In the genomic region with DNA sequence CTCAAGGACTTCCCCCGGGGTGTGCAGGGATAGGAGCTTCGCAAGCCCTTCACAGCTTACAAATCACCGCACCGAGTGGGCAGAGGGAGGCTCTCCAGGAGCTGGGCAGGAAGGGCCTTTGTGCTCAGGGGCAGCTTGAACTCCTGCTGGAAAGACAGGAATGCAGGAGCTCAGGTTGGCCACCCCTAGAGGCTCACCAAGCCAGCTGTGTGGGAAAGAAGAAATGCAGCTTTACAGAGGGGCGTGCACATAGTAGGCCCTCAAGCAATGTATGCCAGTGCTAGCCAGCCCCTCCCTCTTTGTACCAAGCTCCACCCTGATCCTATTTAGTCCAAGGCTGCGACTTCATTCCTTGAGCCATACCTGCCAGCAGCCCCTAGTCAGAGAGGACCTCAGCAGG, we compare ENCODE assay signal across 36 cellular contexts. TPM values are rescaled to one million over a fixed set of nuclear protein-coding genes. Genes with fewer than 3 reads are reported as not detected.
"Had no signal": no experiment of that assay in that cellular context is flagged by ENCODE, and none has a peak within 500 bp of the region (broad histone marks: within the 10 kb centered on the region; RNA-seq: fewer than 3 reads in every experiment).

No MANE protein-coding gene starts in this region.

- H3K4me3 ChIP-seq: ascending aorta, breast epithelium, coronary artery, esophagus muscularis mucosa, gastroesophageal sphincter had no signal

- H3K36me3 ChIP-seq: ascending aorta, breast epithelium, esophagus muscularis mucosa, gastroesophageal sphincter, WERI-Rb-1 had no signal

- H3K27me3 ChIP-seq: ascending aorta, breast epithelium, esophagus muscularis mucosa, foreskin keratinocyte, gastroesophageal sphincter had no signal

- H3K27ac ChIP-seq: ascending aorta, esophagus muscularis mucosa, foreskin keratinocyte, gastroesophageal sphincter, WERI-Rb-1 had no signal

- DNase-seq: activated CD4-positive, alpha-beta memory T cell treated with anti-CD3 and anti-CD28 coated beads for 36 hours; activated CD4-positive, alpha-beta T cell treated with anti-CD3 and anti-CD28 coated beads for 36 hours; activated CD4-positive, alpha-beta T cell treated with anti-CD3 and anti-CD28 coated beads, Interleukin-2, amount 10 ng/mL, durations not matched to agents 24 days and 14 days; activated CD4-positive, CD25-positive, alpha-beta regulatory T cell; activated CD4-positive, CD25-positive, alpha-beta regulatory T cell treated with anti-CD3 and anti-CD28 coated beads, Interleukin-2, amount 50 U/mL, for 72 hours; activated CD8-positive, alpha-beta memory T cell treated with anti-CD3 and anti-CD28 coated beads, Interleukin-2, amount 10 ng/mL, durations not matched to agents 7 days and 5 days; activated CD8-positive, alpha-beta memory T cell treated with anti-CD3 and anti-CD28 coated beads, Interleukin-2, amount 50 U/mL, for 4 hours; activated CD8-positive, alpha-beta T cell treated with anti-CD3 and anti-CD28 coated beads, Interleukin-2, amount 10 ng/mL, durations not matched to agents 7 days and 5 days; activated naive CD4-positive, alpha-beta T cell treated with anti-CD3 and anti-CD28 coated beads, Interleukin-2, amount 10 ng/mL, durations not matched to agents 7 days and 5 days; activated naive CD8-positive, alpha-beta T cell treated with anti-CD3 and anti-CD28 coated beads, Interleukin-2, amount 10 ng/mL, durations not matched to agents 7 days and 5 days; activated T-cell treated with anti-CD3 and anti-CD28 coated beads, Interleukin-2, amount 50 U/mL, for 1 hour; activated T-cell treated with anti-CD3 and anti-CD28 coated beads, Interleukin-2, amount 50 U/mL, for 48 hours; dermis blood vessel endothelial cell; effector CD4-positive, alpha-beta T cell; effector memory CD8-positive, alpha-beta T cell; erythroblast; foreskin keratinocyte; T-helper 1 cell; T-helper 17 cell; T1000; WERI-Rb-1 had no signal

- ATAC-seq: activated CD4-positive, alpha-beta T cell treated with anti-CD3 and anti-CD28 coated beads for 36 hours; activated CD8-positive, alpha-beta memory T cell treated with anti-CD3 and anti-CD28 coated beads, Interleukin-2, amount 10 ng/mL, durations not matched to agents 7 days and 5 days; activated CD8-positive, alpha-beta T cell treated with anti-CD3 and anti-CD28 coated beads, Interleukin-2, amount 10 ng/mL, durations not matched to agents 7 days and 5 days; activated naive CD4-positive, alpha-beta T cell treated with anti-CD3 and anti-CD28 coated beads, Interleukin-2, amount 50 U/mL, for 72 hours; effector memory CD8-positive, alpha-beta T cell; foreskin keratinocyte; gastroesophageal sphincter; T-helper 17 cell had no signal

- H3K27me3 Mint-ChIP-seq: activated CD4-positive, alpha-beta T cell treated with anti-CD3 and anti-CD28 coated beads, Interleukin-2, amount 10 ng/mL, durations not matched to agents 24 days and 14 days; activated naive CD8-positive, alpha-beta T cell treated with anti-CD3 and anti-CD28 coated beads, Interleukin-2, amount 10 ng/mL, durations not matched to agents 7 days and 5 days; brain had no signal

- H3K27ac Mint-ChIP-seq: activated CD4-positive, alpha-beta memory T cell treated with anti-CD3 and anti-CD28 coated beads for 36 hours; activated CD4-positive, alpha-beta T cell treated with anti-CD3 and anti-CD28 coated beads for 36 hours; activated CD4-positive, alpha-beta T cell treated with anti-CD3 and anti-CD28 coated beads, Interleukin-2, amount 10 ng/mL, durations not matched to agents 24 days and 14 days; activated CD8-positive, alpha-beta memory T cell treated with anti-CD3 and anti-CD28 coated beads, Interleukin-2, amount 10 ng/mL, durations not matched to agents 7 days and 5 days; activated CD8-positive, alpha-beta T cell treated with anti-CD3 and anti-CD28 coated beads, Interleukin-2, amount 10 ng/mL, durations not matched to agents 7 days and 5 days; activated naive CD4-positive, alpha-beta T cell treated with anti-CD3 and anti-CD28 coated beads, Interleukin-2, amount 10 ng/mL, durations not matched to agents 7 days and 5 days; activated naive CD8-positive, alpha-beta T cell treated with anti-CD3 and anti-CD28 coated beads, Interleukin-2, amount 10 ng/mL, durations not matched to agents 7 days and 5 days; activated T-helper 1 cell treated with anti-CD3 and anti-CD28 coated beads, Interleukin-12 subunit alpha, Interleukin-12 subunit beta, Interleukin-2, Interleukin-4 antibody, amounts not matched to agents 30 ng/mL and 10 ng/mL and 1 ng/mL, durations not matched to agents 14 hours and 24 hours and 36 hours; activated T-helper 2 cell treated with anti-CD3 and anti-CD28 coated beads, Interferon-gamma antibody, Interleukin-2, Interleukin-4, amounts not matched to agents 10 μg/mL and 5 μg/mL and 100 μg/mL, durations not matched to agents 14 hours and 24 hours and 36 hours; effector memory CD8-positive, alpha-beta T cell; T-helper 17 cell; T-helper 2 cell treated with Interferon-gamma antibody and Interleukin-4, amounts not matched to agents 5 μg/mL and 100 μg/mL, for 36 hours had no signal

- H3K36me3 Mint-ChIP-seq: activated CD4-positive, alpha-beta memory T cell treated with anti-CD3 and anti-CD28 coated beads for 36 hours; activated naive CD4-positive, alpha-beta T cell treated with anti-CD3 and anti-CD28 coated beads, Interleukin-2, amount 10 ng/mL, durations not matched to agents 7 days and 5 days; activated naive CD8-positive, alpha-beta T cell treated with anti-CD3 and anti-CD28 coated beads, Interleukin-2, amount 10 ng/mL, durations not matched to agents 7 days and 5 days; brain had no signal

- H3K4me3 Mint-ChIP-seq: activated CD4-positive, alpha-beta memory T cell treated with anti-CD3 and anti-CD28 coated beads for 36 hours; activated CD4-positive, alpha-beta T cell treated with anti-CD3 and anti-CD28 coated beads for 36 hours; activated CD4-positive, alpha-beta T cell treated with anti-CD3 and anti-CD28 coated beads, Interleukin-2, amount 10 ng/mL, durations not matched to agents 24 days and 14 days; activated CD8-positive, alpha-beta memory T cell treated with anti-CD3 and anti-CD28 coated beads, Interleukin-2, amount 10 ng/mL, durations not matched to agents 7 days and 5 days; activated CD8-positive, alpha-beta T cell treated with anti-CD3 and anti-CD28 coated beads, Interleukin-2, amount 10 ng/mL, durations not matched to agents 7 days and 5 days; activated naive CD4-positive, alpha-beta T cell treated with anti-CD3 and anti-CD28 coated beads, Interleukin-2, amount 10 ng/mL, durations not matched to agents 7 days and 5 days; activated naive CD8-positive, alpha-beta T cell treated with anti-CD3 and anti-CD28 coated beads, Interleukin-2, amount 10 ng/mL, durations not matched to agents 7 days and 5 days; activated T-helper 1 cell treated with anti-CD3 and anti-CD28 coated beads, Interleukin-12 subunit alpha, Interleukin-12 subunit beta, Interleukin-2, Interleukin-4 antibody, amounts not matched to agents 30 ng/mL and 10 ng/mL and 1 ng/mL, durations not matched to agents 14 hours and 24 hours and 36 hours; brain; central memory CD8-positive, alpha-beta T cell; effector memory CD8-positive, alpha-beta T cell; T-helper 17 cell; T-helper 2 cell treated with Interferon-gamma antibody and Interleukin-4, amounts not matched to agents 5 μg/mL and 100 μg/mL, for 36 hours had no signal

- H3K9me3 Mint-ChIP-seq: activated CD4-positive, alpha-beta T cell treated with anti-CD3 and anti-CD28 coated beads, Interleukin-2, amount 10 ng/mL, durations not matched to agents 24 days and 14 days; effector memory CD8-positive, alpha-beta T cell had no signal

- H3K9me3 ChIP-seq: ascending aorta, esophagus muscularis mucosa, gastroesophageal sphincter had no signal

- H3K4me1 Mint-ChIP-seq: activated CD4-positive, alpha-beta T cell treated with anti-CD3 and anti-CD28 coated beads for 36 hours; activated CD4-positive, alpha-beta T cell treated with anti-CD3 and anti-CD28 coated beads, Interleukin-2, amount 10 ng/mL, durations not matched to agents 24 days and 14 days; activated CD8-positive, alpha-beta memory T cell treated with anti-CD3 and anti-CD28 coated beads, Interleukin-2, amount 10 ng/mL, durations not matched to agents 7 days and 5 days; activated naive CD4-positive, alpha-beta T cell treated with anti-CD3 and anti-CD28 coated beads, Interleukin-2, amount 10 ng/mL, durations not matched to agents 7 days and 5 days; activated naive CD8-positive, alpha-beta T cell treated with anti-CD3 and anti-CD28 coated beads, Interleukin-2, amount 10 ng/mL, durations not matched to agents 7 days and 5 days; central memory CD8-positive, alpha-beta T cell; T-helper 17 cell had no signal

RNA-seq across cellular contexts. Expression of a gene that starts 26.1 kb away (rescaled TPM):
- total RNA-seq: activated CD4-positive, alpha-beta memory T cell treated with anti-CD3 and anti-CD28 coated beads for 36 hours; activated CD4-positive, alpha-beta T cell treated with anti-CD3 and anti-CD28 coated beads for 36 hours; activated CD4-positive, alpha-beta T cell treated with anti-CD3 and anti-CD28 coated beads, Interleukin-2, amount 10 ng/mL, durations not matched to agents 24 days and 14 days; activated CD8-positive, alpha-beta memory T cell treated with anti-CD3 and anti-CD28 coated beads for 36 hours; activated CD8-positive, alpha-beta memory T cell treated with anti-CD3 and anti-CD28 coated beads, Interleukin-2, amount 10 ng/mL, durations not matched to agents 7 days and 5 days; activated CD8-positive, alpha-beta T cell treated with anti-CD3 and anti-CD28 coated beads, Interleukin-2, amount 10 ng/mL, durations not matched to agents 7 days and 5 days; activated naive CD4-positive, alpha-beta T cell treated with anti-CD3 and anti-CD28 coated beads, Interleukin-2, amount 50 U/mL, for 72 hours; activated naive CD8-positive, alpha-beta T cell treated with anti-CD3 and anti-CD28 coated beads, Interleukin-2, amount 10 ng/mL, durations not matched to agents 7 days and 5 days; activated T-helper 1 cell treated with anti-CD3 and anti-CD28 coated beads, Interleukin-12 subunit alpha, Interleukin-12 subunit beta, Interleukin-2, Interleukin-4 antibody, amounts not matched to agents 30 ng/mL and 10 ng/mL and 1 ng/mL, durations not matched to agents 14 hours and 24 hours and 36 hours; activated T-helper 2 cell treated with anti-CD3 and anti-CD28 coated beads, Interferon-gamma antibody, Interleukin-2, Interleukin-4, amounts not matched to agents 10 μg/mL and 5 μg/mL and 100 μg/mL, durations not matched to agents 14 hours and 24 hours and 36 hours; ascending aorta; breast epithelium; cardiac septum; cerebellum; dermis blood vessel endothelial cell; esophagus muscularis mucosa; foreskin keratinocyte; gastroesophageal sphincter; glomerular endothelial cell; T-helper 17 cell had no signal
- polyA plus RNA-seq: foreskin keratinocyte had no signal
